ENCODE assay signal across 12 cellular contexts in genomic region chr22:22632226-22632625, GRCh38. TPM values are rescaled to one million over a fixed set of nuclear protein-coding genes. Genes with fewer than 3 reads are reported as not detected.
"Had no signal": no experiment of that assay in that cellular context is flagged by ENCODE, and none has a peak within 500 bp of the region (broad histone marks: within the 10 kb centered on the region; RNA-seq: fewer than 3 reads in every experiment).

No MANE protein-coding gene starts in this region.

RNA-seq across cellular contexts. Expression of gene GGTLC2, which starts 12.2 kb away (rescaled TPM):
- total RNA-seq: OCI-LY7, PC-3, PC-9, Peyer's patch, Right ventricle myocardium inferior, Right ventricle myocardium superior, RPMI7951, SJCRH30, SJSA1, SK-MEL-5, T-cell had no signal
- polyA plus RNA-seq: SK-N-SH had no signal
